In genomic region chr22:30441088-30441487, GRCh38 we compare ENCODE assay signal across 24 cellular contexts. TPM values are rescaled to one million over a fixed set of nuclear protein-coding genes. Genes with fewer than 3 reads are reported as not detected.
"Had no signal": no experiment of that assay in that cellular context is flagged by ENCODE, and none has a peak within 500 bp of the region (broad histone marks: within the 10 kb centered on the region; RNA-seq: fewer than 3 reads in every experiment).

No MANE protein-coding gene starts in this region.

- H3K9me3 ChIP-seq: esophagus muscularis mucosa, thoracic aorta, upper lobe of left lung had no signal

- ATAC-seq: left cardiac atrium, sciatic nerve had no signal

- H3K4me1 Mint-ChIP-seq: nephron had no signal

- H3K4me3 Mint-ChIP-seq: activated CD4-positive, alpha-beta T cell treated with anti-CD3 and anti-CD28 coated beads, Interleukin-2, amount 10 ng/mL, durations not matched to agents 24 days and 14 days; activated naive CD8-positive, alpha-beta T cell treated with anti-CD3 and anti-CD28 coated beads for 36 hours; activated T-cell treated with anti-CD3 and anti-CD28 coated beads, Interleukin-2, amount 50 U/mL, for 24 hours; nephron had no signal

- H3K9me3 Mint-ChIP-seq: nephron had no signal

- H3K27ac Mint-ChIP-seq: activated CD4-positive, alpha-beta T cell treated with anti-CD3 and anti-CD28 coated beads, Interleukin-2, amount 10 ng/mL, durations not matched to agents 24 days and 14 days; activated naive CD8-positive, alpha-beta T cell treated with anti-CD3 and anti-CD28 coated beads for 36 hours; activated T-cell treated with anti-CD3 and anti-CD28 coated beads, Interleukin-2, amount 50 U/mL, for 24 hours; nephron had no signal

- H3K27ac ChIP-seq: dorsolateral prefrontal cortex, esophagus muscularis mucosa, thoracic aorta, upper lobe of left lung had no signal

- H3K4me3 ChIP-seq: dorsolateral prefrontal cortex, esophagus muscularis mucosa, thoracic aorta, upper lobe of left lung had no signal

- H3K4me1 ChIP-seq: esophagus muscularis mucosa, upper lobe of left lung had no signal

- H3K27me3 ChIP-seq: dorsolateral prefrontal cortex, upper lobe of left lung had no signal

- H3K36me3 ChIP-seq: esophagus muscularis mucosa, thoracic aorta, upper lobe of left lung had no signal

- DNase-seq: activated CD4-positive, alpha-beta T cell treated with anti-CD3 and anti-CD28 coated beads, Interleukin-2, amount 10 ng/mL, durations not matched to agents 24 days and 14 days; activated CD8-positive, alpha-beta memory T cell treated with anti-CD3 and anti-CD28 coated beads for 24 hours; activated CD8-positive, alpha-beta memory T cell treated with anti-CD3 and anti-CD28 coated beads, Interleukin-2, amount 50 U/mL, for 4 hours; activated naive CD4-positive, alpha-beta T cell treated with Interleukin-2 at 50 U/mL for 16 hours; activated naive CD8-positive, alpha-beta T cell treated with anti-CD3 and anti-CD28 coated beads for 36 hours; activated T-cell treated with anti-CD3 and anti-CD28 coated beads, Interleukin-2, amount 50 U/mL, for 24 hours; central memory CD4-positive, alpha-beta T cell; dorsolateral prefrontal cortex; hypothalamus; left cardiac atrium; midbrain; occipital lobe; small intestine; stimulated activated naive CD4-positive, alpha-beta T cell treated with Interleukin-2 at 50 U/mL for 16 hours; SW 1271; upper lobe of left lung had no signal

RNA-seq across cellular contexts. Expression of gene SEC14L3, which starts 30.7 kb away (rescaled TPM):
- total RNA-seq: activated CD4-positive, alpha-beta T cell treated with anti-CD3 and anti-CD28 coated beads, Interleukin-2, amount 10 ng/mL, durations not matched to agents 24 days and 14 days; activated naive CD8-positive, alpha-beta T cell treated with anti-CD3 and anti-CD28 coated beads for 36 hours; astrocyte; esophagus muscularis mucosa; frontal cortex; left cardiac atrium; occipital lobe; renal cortical epithelial cell; sciatic nerve; T-helper 2 cell treated with Interferon-gamma antibody and Interleukin-4, amounts not matched to agents 100 ng/mL and 5 ng/mL, for 36 hours; thoracic aorta had no signal
